ENCODE assay signal across 16 cellular contexts in the genomic region with DNA sequence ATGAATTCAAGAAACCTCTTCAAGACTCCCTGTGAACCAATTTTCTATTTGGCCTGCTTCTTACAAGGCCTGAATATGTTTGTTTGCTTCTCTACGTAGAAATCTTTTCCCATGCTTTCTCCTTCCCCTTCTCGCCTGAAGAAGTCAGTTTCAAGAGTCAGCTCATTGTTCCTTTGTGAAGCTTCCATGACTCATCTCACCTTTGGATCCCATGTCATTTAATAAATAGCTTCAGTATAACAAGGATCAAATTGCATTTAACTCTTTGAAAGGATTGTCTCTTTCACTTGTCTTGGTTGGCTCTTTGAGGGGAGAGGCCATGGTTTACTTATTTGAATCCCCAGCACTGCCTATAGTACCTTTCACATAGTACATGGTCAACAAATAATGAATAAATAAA. TPM values are rescaled to one million over a fixed set of nuclear protein-coding genes. Genes with fewer than 3 reads are reported as not detected.
DNase-seq lines count a peak whose midpoint lies in the region; ATAC-seq and TF ChIP-seq lines count a peak whose summit lies in the region.
"Had no signal": no experiment of that assay in that cellular context is flagged by ENCODE, and none has a peak within 500 bp of the region (broad histone marks: within the 10 kb centered on the region; RNA-seq: fewer than 3 reads in every experiment).

No MANE protein-coding gene starts in this region.

- no peak overlapping the region for H3K4me3 Mint-ChIP-seq in neural progenitor cell
- H3K4me3 Mint-ChIP-seq: mesothelial cell of epicardium had no signal

- ATAC-seq in GM18907 (IDR thresholded peaks at IDR 0.05; ENCODE audit: unreplicated experiment) (no peak), heart right ventricle (no peak)
- ATAC-seq: stimulated activated naive CD8-positive, alpha-beta T cell treated with anti-CD3 and anti-CD28 coated beads, Interleukin-15, Interleukin-2, amounts not matched to agents 100 U/mL and 50 U/mL, for 24 hours had no signal

- no peaks in the 10 kb centered on the region for H3K79me2 ChIP-seq in neural progenitor cell (ENCODE audit: low read depth)

- no peaks in the 10 kb centered on the region for H3K9me3 ChIP-seq in neural progenitor cell (ENCODE audit: low read depth)
- H3K9me3 ChIP-seq in heart right ventricle = no peaks in the 10 kb centered on the region

- no peak for TF ChIP-seq CTCF in epithelial cell of proximal tubule (conservative IDR thresholded peaks at IDR 0.05; ENCODE audit: low read depth, low read length)
- TF ChIP-seq CTCF in neural progenitor cell (IDR thresholded peaks at IDR 0.05) = no peak
- TF ChIP-seq CTCF in heart right ventricle (IDR thresholded peaks at IDR 0.05) = no peak

- peak overlapping the region; percentile 23 for H3K27ac Mint-ChIP-seq in neural progenitor cell
- H3K27ac Mint-ChIP-seq: mesothelial cell of epicardium had no signal

- peaks cover 6% of the 10 kb centered on the region for H3K4me1 Mint-ChIP-seq in neural progenitor cell
- H3K4me1 Mint-ChIP-seq: mesothelial cell of epicardium had no signal

- H3K4me3 ChIP-seq in epithelial cell of proximal tubule (ENCODE audit: low read depth, low read length) = no peak overlapping the region
- H3K4me3 ChIP-seq in neural progenitor cell = no peak overlapping the region
- H3K4me3 ChIP-seq in heart right ventricle = no peak overlapping the region
- H3K4me3 ChIP-seq: dorsolateral prefrontal cortex had no signal

- in situ Hi-C loops in KBM-7 (cut with MboI; ENCODE audit: low pct_unique_long_range_greater_than_20kb, low sequenced_read_pairs) = no loop called here

- H2AFZ ChIP-seq in neural progenitor cell (replicated peaks) = no peak overlapping the region

- no peaks in the 10 kb centered on the region for H3F3A ChIP-seq in neural progenitor cell (ENCODE audit: low read depth)

- DNase-seq in ELR (ENCODE audit: low read depth) (peak; percentile 34), RKO (ENCODE audit: low spot score) (peak; percentile 2), epithelial cell of proximal tubule (ENCODE audit: low read depth) (peak; percentile 84), neural progenitor cell (ENCODE audit: low spot score) (no peak), T-helper 2 cell (no peak), KBM-7 (no peak), heart right ventricle (no peak)
- DNase-seq: activated CD8-positive, alpha-beta memory T cell treated with anti-CD3 and anti-CD28 coated beads for 24 hours; amygdala; dorsolateral prefrontal cortex; foreskin melanocyte; NCI-H1092; NCI-H345; stimulated activated naive CD8-positive, alpha-beta T cell treated with anti-CD3 and anti-CD28 coated beads, Interleukin-15, Interleukin-2, amounts not matched to agents 100 U/mL and 50 U/mL, for 24 hours had no signal

- no peaks in the 10 kb centered on the region for H4K20me1 ChIP-seq in neural progenitor cell (ENCODE audit: low read depth)

- H3K27ac ChIP-seq in neural progenitor cell (no peak overlapping the region), heart right ventricle (no peak overlapping the region)
- H3K27ac ChIP-seq: dorsolateral prefrontal cortex had no signal

- H3K27me3 ChIP-seq in neural progenitor cell (no peaks in the 10 kb centered on the region), heart right ventricle (no peaks in the 10 kb centered on the region)
- H3K27me3 ChIP-seq: dorsolateral prefrontal cortex had no signal

- H3K27me3 Mint-ChIP-seq in neural progenitor cell (ENCODE audit: insufficient read depth, low read depth) = no peaks in the 10 kb centered on the region

- WGBS in heart right ventricle, 2 donors = 81 to 83% methylated on average over 2 of the region's 2 CpGs

- H3K4me2 ChIP-seq in neural progenitor cell = no peak overlapping the region

- intact Hi-C loops in heart right ventricle (cut with DNase I) = no loop called here

- no peak overlapping the region for H3K9ac ChIP-seq in neural progenitor cell

- H3K36me3 ChIP-seq in neural progenitor cell (no peaks in the 10 kb centered on the region), heart right ventricle (no peaks in the 10 kb centered on the region)

- H3K36me3 Mint-ChIP-seq in neural progenitor cell = peaks cover 6% of the 10 kb centered on the region
- H3K36me3 Mint-ChIP-seq: mesothelial cell of epicardium had no signal

- H3K9me3 Mint-ChIP-seq in neural progenitor cell = no peaks in the 10 kb centered on the region
- H3K9me3 Mint-ChIP-seq: mesothelial cell of epicardium had no signal

- no peaks in the 10 kb centered on the region for H3K4me1 ChIP-seq in neural progenitor cell
- no peaks in the 10 kb centered on the region for H3K4me1 ChIP-seq in heart right ventricle

RNA-seq across cellular contexts. Expression of a gene that starts 28.4 kb away (rescaled TPM):
- total RNA-seq in epithelial cell of proximal tubule (2.2 and 2.8 TPM in 2 replicates), neural progenitor cell (ENCODE audit: low replicate concordance) (73.2 and 86.8 TPM in 2 replicates), heart right ventricle (1 to 10 TPM; 1.4 to 8.2 (median 3.2) TPM)
- 1 to 10 TPM in 1 of 2 donors, under 1 TPM in 1; 0.86 to 1.3 TPM for polyA plus RNA-seq in heart right ventricle

Comparison
In these comparisons a context has a peak if more than half of its experiments do, and no peak if none do; other contexts are left out.
1. DNase-seq: peak in ELR (single experiment), RKO (single experiment) and epithelial cell of proximal tubule (single experiment); none in neural progenitor cell (single experiment), T-helper 2 cell (0 of 5), KBM-7 (single experiment) and heart right ventricle (0 of 2).